ENCODE assay signal across 8 cellular contexts in the genomic region with DNA sequence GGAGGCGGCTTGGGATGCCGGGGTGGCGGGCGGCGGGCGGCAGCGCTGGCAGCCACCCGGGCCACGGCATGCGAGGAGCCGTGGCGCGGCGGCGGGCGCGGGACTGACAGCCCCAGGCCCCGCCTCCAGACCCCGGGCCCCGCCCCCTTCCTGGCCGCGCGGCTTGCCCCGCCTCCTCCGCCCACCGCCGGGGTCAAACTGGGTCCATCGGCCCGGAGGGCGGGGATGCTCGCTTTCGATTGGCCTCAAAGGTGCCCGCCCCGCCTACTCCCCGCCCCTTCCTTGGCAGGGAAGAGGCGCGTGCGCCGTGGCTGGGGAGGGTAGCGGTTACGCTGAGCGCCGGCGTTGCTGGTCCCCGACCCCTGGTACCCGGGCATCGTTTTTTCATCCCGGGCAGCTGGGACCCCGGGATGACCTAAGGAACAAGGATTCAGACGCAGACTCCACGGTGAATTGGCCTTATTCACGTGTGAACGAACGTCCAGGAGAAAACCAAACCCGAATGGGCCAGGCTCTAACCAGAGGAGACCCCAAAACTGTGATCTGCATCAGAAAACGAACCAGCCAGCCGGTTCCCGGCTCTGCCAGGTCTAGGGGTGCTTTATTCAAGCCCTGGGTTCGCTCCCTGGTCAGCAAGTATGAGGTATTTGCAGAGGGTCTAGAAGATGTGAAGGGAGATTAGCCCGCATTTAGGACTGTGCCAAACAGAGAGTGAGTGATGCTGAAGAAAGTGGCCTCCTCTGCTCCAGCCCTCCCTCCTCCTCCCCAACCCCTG.
DNase-seq lines count a peak whose midpoint lies in the region; ATAC-seq and TF ChIP-seq lines count a peak whose summit lies in the region.

No MANE protein-coding gene starts in this region.

- H3K4me1 ChIP-seq in adipocyte (ENCODE audit: control insufficient read depth, insufficient read depth, low read length), result peaks cover 21% of the 10 kb centered on the region
- peaks cover 0 to 18% (median 12%) of the 10 kb centered on the region in 9 donors for H3K4me1 ChIP-seq in heart right ventricle

- H3K9me3 ChIP-seq in adipocyte (ENCODE audit: control insufficient read depth, low read length) (no peaks in the 10 kb centered on the region), heart right ventricle (no peaks in the 10 kb centered on the region)

- in situ Hi-C loops in GM13976 (cut with MboI; ENCODE audit: low sequenced_read_pairs, unreplicated experiment), result no loop called here

- peaks cover 4% of the 10 kb centered on the region for H3K4me1 Mint-ChIP-seq in type B pancreatic cell (ENCODE audit: unreplicated experiment)

- peaks cover 37% of the 10 kb centered on the region for H3K27me3 Mint-ChIP-seq in type B pancreatic cell

- ATAC-seq in HG02798 (IDR thresholded peaks at IDR 0.05; ENCODE audit: poor library complexity, unreplicated experiment), result peak; percentile 93
- peak; percentile 97 to 99 (median 98) for ATAC-seq in heart right ventricle

- no peaks in the 10 kb centered on the region for H3K9me3 Mint-ChIP-seq in type B pancreatic cell

- TF ChIP-seq CTCF in GM13976 (IDR thresholded peaks at IDR 0.05; ENCODE audit: borderline replicate concordance, control extremely low read depth, extremely low read depth, insufficient read depth, missing control alignments) (no peak), heart right ventricle (IDR thresholded peaks at IDR 0.05) (no peak), type B pancreatic cell (conservative IDR thresholded peaks at IDR 0.05) (no peak)

- intact Hi-C loops in heart right ventricle (cut with DNase I), result loop anchor here in 6 of 10 donors (5.0 to 10.0 kb wide), 7 partner anchors 119 to 461 kb away; a partner anchor contains a TSS

- peak; percentile 99 for DNase-seq in GM13976 (ENCODE audit: low spot score)
- DNase-seq in NCI-H128 (lab: John Stamatoyannopoulos, UW; ENCODE audit: unreplicated experiment), result peak; percentile 90
- DNase-seq in SW 1271 (lab: John Stamatoyannopoulos, UW), result peak; percentile 71 to 75
- peak; percentile 98 for DNase-seq in adipocyte (ENCODE audit: low read depth)
- DNase-seq in heart right ventricle, result peak; percentile 96 to 98
- peak; percentile 92 for DNase-seq in pons (ENCODE audit: low spot score)
- peak; percentile 99 for DNase-seq in type B pancreatic cell (ENCODE audit: extremely low spot score, unreplicated experiment)

- H3K36me3 Mint-ChIP-seq in type B pancreatic cell, result no peaks in the 10 kb centered on the region

- peak overlapping the region; percentile 77 for H3K9ac ChIP-seq in adipocyte (ENCODE audit: low read length)

- peak overlapping the region; percentile 87 for H3K4me3 Mint-ChIP-seq in type B pancreatic cell

- H3K36me3 ChIP-seq in adipocyte (ENCODE audit: control insufficient read depth, insufficient read depth, low read length, severe bottlenecking) (no peaks in the 10 kb centered on the region), heart right ventricle (no peaks in the 10 kb centered on the region)

- H3K27me3 ChIP-seq in adipocyte (replicated peaks; ENCODE audit: control insufficient read depth, insufficient read depth, low read length) (no peaks in the 10 kb centered on the region), heart right ventricle (no peaks in the 10 kb centered on the region)

- H3K27ac Mint-ChIP-seq in type B pancreatic cell, result peak overlapping the region; percentile 68

- peak overlapping the region; percentile 90 for H3K4me3 ChIP-seq in adipocyte (ENCODE audit: low read length)
- peak overlapping the region in 9 of 10 donors; percentile 81 to 99 (median 95) for H3K4me3 ChIP-seq in heart right ventricle

- 2% methylated on average over 37 to 57 of the region's 60 CpGs for WGBS in heart right ventricle, 2 donors

- H3K27ac ChIP-seq in heart right ventricle, result peak overlapping the region; percentile 29 to 91 (median 81)

Comparison
In these comparisons a context has a peak if more than half of its experiments do, and no peak if none do; other contexts are left out.
1. Peak in every context shown above with its lines: DNase-seq, ATAC-seq, H3K4me3 ChIP-seq and H3K27ac ChIP-seq.